In genomic region chr7:134742688-134743350, GRCh38 we compare ENCODE assay signal across 13 cellular contexts. TPM values are rescaled to one million over a fixed set of nuclear protein-coding genes. Genes with fewer than 3 reads are reported as not detected.
DNase-seq lines count a peak whose midpoint lies in the region; ATAC-seq and TF ChIP-seq lines count a peak whose summit lies in the region.
"Had no signal": no experiment of that assay in that cellular context is flagged by ENCODE, and none has a peak within 500 bp of the region (broad histone marks: within the 10 kb centered on the region; RNA-seq: fewer than 3 reads in every experiment).

No MANE protein-coding gene starts in this region.

- peak overlapping the region; percentile 17 for H3K9ac ChIP-seq in fibroblast of lung (ENCODE audit: insufficient read depth, low read length)

- H3K79me2 ChIP-seq in fibroblast of lung (ENCODE audit: control insufficient read depth, insufficient read depth, low read length), result no peaks in the 10 kb centered on the region

- POLR2A ChIA-PET in MCF 10A (lab: Yijun Ruan, JAX), result interaction anchor here (0.7 kb wide), 1 partner anchor 13 kb away, joined by 5 read pairs; no protein-coding TSS in a partner anchor

- no peak for TF ChIP-seq POLR2A in breast epithelium (IDR thresholded peaks at IDR 0.05)

- CTCF ChIA-PET in MCF 10A (lab: Yijun Ruan, JAX) (interaction anchor here (0.7 to 1.5 kb wide), 2 partner anchors 17 to 52 kb away, joined by 3 to 6 read pairs; no protein-coding TSS in a partner anchor), Calu3 (lab: Charles Lee) (no interaction called here)

- H3K27me3 ChIP-seq in breast epithelium, result no peaks in the 10 kb centered on the region
- H3K27me3 ChIP-seq in fibroblast of lung (ENCODE audit: control insufficient read depth, insufficient read depth, low read length), result no peaks in the 10 kb centered on the region
- H3K27me3 ChIP-seq in aorta (ENCODE audit: control insufficient read depth in 1 of 2, insufficient read depth in 2 of 2, low read length in 1 of 2), result no peaks in the 10 kb centered on the region

- no peak overlapping the region for H3K4me3 ChIP-seq in breast epithelium
- H3K4me3 ChIP-seq in fibroblast of lung (replicated peaks in 1 of 4; ENCODE audit: control extremely low read depth in 1 of 4, insufficient read depth in 1 of 4, low read depth in 3 of 4, low read length in 4 of 4), result no peak overlapping the region
- H3K4me3 ChIP-seq in aorta (ENCODE audit: low read length in 2 of 2), result no peak overlapping the region

- 7 to 9% methylated on average over 2 of the region's 2 CpGs for WGBS in aorta, 2 donors

- no peaks in the 10 kb centered on the region for H3K36me3 Mint-ChIP-seq in MCF 10A (ENCODE audit: insufficient read depth, unreplicated experiment)
- no peaks in the 10 kb centered on the region for H3K36me3 Mint-ChIP-seq in neural crest cell (ENCODE audit: low read depth)
- no peaks in the 10 kb centered on the region for H3K36me3 Mint-ChIP-seq in Calu3 (ENCODE audit: insufficient read depth, unreplicated experiment)

- H4K20me1 ChIP-seq in fibroblast of lung (ENCODE audit: control insufficient read depth, extremely low read depth, insufficient read depth, low read length), result no peaks in the 10 kb centered on the region

- H3K36me3 ChIP-seq in breast epithelium (no peaks in the 10 kb centered on the region), fibroblast of lung (ENCODE audit: control insufficient read depth, insufficient read depth, low read length) (no peaks in the 10 kb centered on the region), aorta (ENCODE audit: control insufficient read depth in 1 of 2, insufficient read depth in 2 of 2, low read length in 1 of 2) (no peaks in the 10 kb centered on the region)

- H3K27ac Mint-ChIP-seq in MCF 10A (ENCODE audit: low read depth, unreplicated experiment) (no peak overlapping the region), neural crest cell (ENCODE audit: unreplicated experiment) (peak overlapping the region; percentile 21), Calu3 (ENCODE audit: unreplicated experiment) (no peak overlapping the region)
- H3K27ac Mint-ChIP-seq: activated B cell treated with CpG ODN at 0.5 μM for 24 hours; activated naive CD4-positive, alpha-beta T cell treated with anti-CD3 and anti-CD28 coated beads for 36 hours had no signal

- no peak for DNase-seq in breast epithelium (ENCODE audit: low spot score in 2 of 2)
- DNase-seq in MCF 10A (ENCODE audit: unreplicated experiment), result no peak
- DNase-seq in fibroblast of lung (ENCODE audit: low read depth in 2 of 2), result peak; percentile 29 to 81
- DNase-seq in neural crest cell (ENCODE audit: low read depth, low spot score), result no peak
- DNase-seq in aorta, result peak in 1 of 2 donors; percentile 62
- no peak for DNase-seq in kidney glomerular epithelial cell (lab: John Stamatoyannopoulos, UW)
- DNase-seq in Calu3, result no peak
- DNase-seq: activated B cell treated with CpG ODN at 0.5 μM for 24 hours; activated naive CD4-positive, alpha-beta T cell treated with anti-CD3 and anti-CD28 coated beads for 36 hours; MM.1S; NK-92 treated with Interleukin-12 subunit alpha and Interleukin-12 subunit beta, amount 100 ng/mL, for 24 hours had no signal

- H3K27me3 Mint-ChIP-seq in MCF 10A (ENCODE audit: insufficient read depth, unreplicated experiment) (no peaks in the 10 kb centered on the region), neural crest cell (ENCODE audit: low read depth) (no peaks in the 10 kb centered on the region), Calu3 (ENCODE audit: unreplicated experiment) (peaks cover 21% of the 10 kb centered on the region)

- H3K4me2 ChIP-seq in fibroblast of lung (ENCODE audit: extremely low read depth, insufficient read depth, low read length), result peak overlapping the region; percentile 44

- no peaks in the 10 kb centered on the region for H3K4me1 ChIP-seq in breast epithelium
- peaks cover 17% of the 10 kb centered on the region for H3K4me1 ChIP-seq in fibroblast of lung (ENCODE audit: control insufficient read depth, extremely low read depth, insufficient read depth, low read length)
- peaks cover 2 to 9% of the 10 kb centered on the region in 2 donors for H3K4me1 ChIP-seq in aorta (ENCODE audit: control insufficient read depth in 1 of 2, insufficient read depth in 2 of 2, low read length in 2 of 2)

- peak; percentile 65 for ATAC-seq in aorta (ENCODE audit: low FRiP score)
- ATAC-seq in GM18907 (IDR thresholded peaks at IDR 0.05; ENCODE audit: unreplicated experiment), result no peak

- H3K9me3 Mint-ChIP-seq in MCF 10A (ENCODE audit: unreplicated experiment), result no peaks in the 10 kb centered on the region
- H3K9me3 Mint-ChIP-seq in neural crest cell, result no peaks in the 10 kb centered on the region
- no peaks in the 10 kb centered on the region for H3K9me3 Mint-ChIP-seq in Calu3 (ENCODE audit: low read depth, unreplicated experiment)
- H3K9me3 Mint-ChIP-seq: activated B cell treated with CpG ODN at 0.5 μM for 24 hours; activated naive CD4-positive, alpha-beta T cell treated with anti-CD3 and anti-CD28 coated beads for 36 hours had no signal

- TF ChIP-seq CTCF in breast epithelium (IDR thresholded peaks at IDR 0.05) (no peak), MCF 10A (IDR thresholded peaks at IDR 0.05; ENCODE audit: unreplicated experiment) (no peak), fibroblast of lung (conservative IDR thresholded peaks at IDR 0.05 in 1 of 2, IDR thresholded peaks at IDR 0.05 in 1 of 2; ENCODE audit: low read depth in 1 of 2, low read length in 2 of 2) (no peak), neural crest cell (conservative IDR thresholded peaks at IDR 0.05) (no peak), Calu3 (IDR thresholded peaks at IDR 0.05; ENCODE audit: unreplicated experiment) (no peak)

- H3K27ac ChIP-seq in breast epithelium (peak overlapping the region; percentile 82 to 88), fibroblast of lung (ENCODE audit: insufficient read depth, low read length) (peak overlapping the region; percentile 87), aorta (ENCODE audit: low read depth in 1 of 2, low read length in 2 of 2) (peak overlapping the region; percentile 77 to 95)
- H3K27ac ChIP-seq: 22Rv1 had no signal

- H2AFZ ChIP-seq in fibroblast of lung (ENCODE audit: low read length), result peak overlapping the region; percentile 9

- H3K4me1 Mint-ChIP-seq in MCF 10A (ENCODE audit: insufficient read depth, unreplicated experiment) (peaks cover 18% of the 10 kb centered on the region), neural crest cell (no peaks in the 10 kb centered on the region), Calu3 (ENCODE audit: low read depth, unreplicated experiment) (no peaks in the 10 kb centered on the region)
- H3K4me1 Mint-ChIP-seq: activated B cell treated with CpG ODN at 0.5 μM for 24 hours had no signal

- BruUV-seq in MCF 10A (replicated peaks; lab: Mats Ljungman, UMichigan) (no TSS peak), Calu3 (replicated peaks; lab: Mats Ljungman, UMichigan) (no TSS peak)

- no peaks in the 10 kb centered on the region for H3K9me3 ChIP-seq in breast epithelium
- H3K9me3 ChIP-seq in fibroblast of lung (ENCODE audit: control insufficient read depth, insufficient read depth, low read depth, low read length), result no peaks in the 10 kb centered on the region
- no peaks in the 10 kb centered on the region for H3K9me3 ChIP-seq in aorta (ENCODE audit: control insufficient read depth, low read length)

- no peak overlapping the region for H3K4me3 Mint-ChIP-seq in MCF 10A (ENCODE audit: unreplicated experiment)
- H3K4me3 Mint-ChIP-seq in neural crest cell, result no peak overlapping the region
- no peak overlapping the region for H3K4me3 Mint-ChIP-seq in Calu3 (ENCODE audit: low read depth, unreplicated experiment)
- H3K4me3 Mint-ChIP-seq: activated B cell treated with CpG ODN at 0.5 μM for 24 hours; activated naive CD4-positive, alpha-beta T cell treated with anti-CD3 and anti-CD28 coated beads for 36 hours had no signal

- intact Hi-C loops in breast epithelium (cut with DNase I; ENCODE audit: low total_unique reads) (no loop called here), MCF 10A (cut with micrococcal nuclease) (no loop called here), aorta (cut with DNase I) (no loop called here), Calu3 (cut with micrococcal nuclease; ENCODE audit: unreplicated experiment) (no loop called here)

RNA-seq across cellular contexts. Expression of gene CALD1, which starts 36.6 kb away (rescaled TPM):
- total RNA-seq in breast epithelium (100 to 1,000 TPM; 252 to 335 (median 266) TPM), MCF 10A (2022) (130 and 183 TPM in 2 replicates), fibroblast of lung (299 and 343 TPM in 2 replicates), neural crest cell (71.8 and 76.1 TPM in 2 replicates), aorta (1,000 to 10,000 TPM; 1,102 to 1,700 TPM), Calu3 (2022) (5.5 and 9.3 TPM in 2 replicates)
- polyA plus RNA-seq in fibroblast of lung (377 and 1,187 TPM in 2 replicates), aorta (1,000 to 10,000 TPM in 1 of 2 donors, 100 to 1,000 TPM in 1; 658 to 1,235 TPM)
- 287 and 889 TPM in 2 replicates for polyA plus RNA-seq in fibroblast of lung (2012)
- polyA minus RNA-seq in fibroblast of lung (ENCODE audit: low replicate concordance), result 97.5 and 238 TPM in 2 replicates

Comparison
In these comparisons a context has a peak if more than half of its experiments do, and no peak if none do; other contexts are left out.
1. DNase-seq: peak in fibroblast of lung (2 of 2); none in breast epithelium (0 of 2), MCF 10A (single experiment), neural crest cell (single experiment), kidney glomerular epithelial cell (single experiment) and Calu3 (single experiment).
2. Peak in every context shown above with its lines, with median percentiles within 50 percentile points of each other: H3K27ac ChIP-seq.